In genomic region chr4:74394476-74395136, GRCh38 we compare ENCODE assay signal across 1 cellular context.
TF ChIP-seq lines count a peak whose summit lies in the region.

No MANE protein-coding gene starts in this region.

TF ChIP-seq in K562, 482 proteins besides CTCF, POLR2A, EP300 and RAD21 (continued from another document and continues in another):
- peak; percentile 79 for TF ChIP-seq ARID1B (IDR thresholded peaks at IDR 0.05)
- TF ChIP-seq, protein P1, sequence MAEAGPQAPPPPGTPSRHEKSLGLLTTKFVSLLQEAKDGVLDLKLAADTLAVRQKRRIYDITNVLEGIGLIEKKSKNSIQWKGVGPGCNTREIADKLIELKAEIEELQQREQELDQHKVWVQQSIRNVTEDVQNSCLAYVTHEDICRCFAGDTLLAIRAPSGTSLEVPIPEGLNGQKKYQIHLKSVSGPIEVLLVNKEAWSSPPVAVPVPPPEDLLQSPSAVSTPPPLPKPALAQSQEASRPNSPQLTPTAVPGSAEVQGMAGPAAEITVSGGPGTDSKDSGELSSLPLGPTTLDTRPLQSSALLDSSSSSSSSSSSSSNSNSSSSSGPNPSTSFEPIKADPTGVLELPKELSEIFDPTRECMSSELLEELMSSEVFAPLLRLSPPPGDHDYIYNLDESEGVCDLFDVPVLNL (CRISPR knock-in tag; IDR thresholded peaks at IDR 0.05; ENCODE audit: low read depth): no peak
- TF ChIP-seq ZNF589 (CRISPR knock-in tag; IDR thresholded peaks at IDR 0.05; ENCODE audit: low read depth): no peak; the same call in 1 of the 2 replicates
- TF ChIP-seq SIN3A (IDR thresholded peaks at IDR 0.05; ENCODE audit: borderline replicate concordance in 2 of 2, control insufficient read depth in 1 of 2, low read depth in 2 of 2, low read length in 2 of 2): no peak
- TF ChIP-seq ZNF766 (CRISPR knock-in tag; conservative IDR thresholded peaks at IDR 0.05): peak; percentile 58
- TF ChIP-seq, protein P2, sequence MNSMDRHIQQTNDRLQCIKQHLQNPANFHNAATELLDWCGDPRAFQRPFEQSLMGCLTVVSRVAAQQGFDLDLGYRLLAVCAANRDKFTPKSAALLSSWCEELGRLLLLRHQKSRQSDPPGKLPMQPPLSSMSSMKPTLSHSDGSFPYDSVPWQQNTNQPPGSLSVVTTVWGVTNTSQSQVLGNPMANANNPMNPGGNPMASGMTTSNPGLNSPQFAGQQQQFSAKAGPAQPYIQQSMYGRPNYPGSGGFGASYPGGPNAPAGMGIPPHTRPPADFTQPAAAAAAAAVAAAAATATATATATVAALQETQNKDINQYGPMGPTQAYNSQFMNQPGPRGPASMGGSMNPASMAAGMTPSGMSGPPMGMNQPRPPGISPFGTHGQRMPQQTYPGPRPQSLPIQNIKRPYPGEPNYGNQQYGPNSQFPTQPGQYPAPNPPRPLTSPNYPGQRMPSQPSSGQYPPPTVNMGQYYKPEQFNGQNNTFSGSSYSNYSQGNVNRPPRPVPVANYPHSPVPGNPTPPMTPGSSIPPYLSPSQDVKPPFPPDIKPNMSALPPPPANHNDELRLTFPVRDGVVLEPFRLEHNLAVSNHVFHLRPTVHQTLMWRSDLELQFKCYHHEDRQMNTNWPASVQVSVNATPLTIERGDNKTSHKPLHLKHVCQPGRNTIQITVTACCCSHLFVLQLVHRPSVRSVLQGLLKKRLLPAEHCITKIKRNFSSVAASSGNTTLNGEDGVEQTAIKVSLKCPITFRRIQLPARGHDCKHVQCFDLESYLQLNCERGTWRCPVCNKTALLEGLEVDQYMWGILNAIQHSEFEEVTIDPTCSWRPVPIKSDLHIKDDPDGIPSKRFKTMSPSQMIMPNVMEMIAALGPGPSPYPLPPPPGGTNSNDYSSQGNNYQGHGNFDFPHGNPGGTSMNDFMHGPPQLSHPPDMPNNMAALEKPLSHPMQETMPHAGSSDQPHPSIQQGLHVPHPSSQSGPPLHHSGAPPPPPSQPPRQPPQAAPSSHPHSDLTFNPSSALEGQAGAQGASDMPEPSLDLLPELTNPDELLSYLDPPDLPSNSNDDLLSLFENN (IDR thresholded peaks at IDR 0.05; ENCODE audit: low read depth in 2 of 2, low read length in 2 of 2): no peak
- no peak for TF ChIP-seq FOXK1 (CRISPR knock-in tag; IDR thresholded peaks at IDR 0.05; ENCODE audit: borderline replicate concordance)
- TF ChIP-seq ETV1 (tag; conservative IDR thresholded peaks at IDR 0.05; ENCODE audit: low read depth): peak; percentile 83
- TF ChIP-seq XRCC4 (IDR thresholded peaks at IDR 0.05; ENCODE audit: extremely low read depth, insufficient read depth, insufficient read length): no peak
- TF ChIP-seq FUS (optimal IDR thresholded peaks at IDR 0.05; ENCODE audit: low read depth, low read length): no peak
- no peak for TF ChIP-seq CHD1 (IDR thresholded peaks at IDR 0.05; ENCODE audit: low read length)
- TF ChIP-seq ZNF134 (CRISPR knock-in tag; conservative IDR thresholded peaks at IDR 0.05): no peak
- no peak for TF ChIP-seq ZNF695 (CRISPR knock-in tag; IDR thresholded peaks at IDR 0.05)
- no peak for TF ChIP-seq ID3 (CRISPR knock-in tag; IDR thresholded peaks at IDR 0.05)
- 0 out of 2 replicates have a peak, but pooled peaks have one; percentile 54 for TF ChIP-seq ID3 (tag; IDR thresholded peaks at IDR 0.05)
- TF ChIP-seq, protein P3, sequence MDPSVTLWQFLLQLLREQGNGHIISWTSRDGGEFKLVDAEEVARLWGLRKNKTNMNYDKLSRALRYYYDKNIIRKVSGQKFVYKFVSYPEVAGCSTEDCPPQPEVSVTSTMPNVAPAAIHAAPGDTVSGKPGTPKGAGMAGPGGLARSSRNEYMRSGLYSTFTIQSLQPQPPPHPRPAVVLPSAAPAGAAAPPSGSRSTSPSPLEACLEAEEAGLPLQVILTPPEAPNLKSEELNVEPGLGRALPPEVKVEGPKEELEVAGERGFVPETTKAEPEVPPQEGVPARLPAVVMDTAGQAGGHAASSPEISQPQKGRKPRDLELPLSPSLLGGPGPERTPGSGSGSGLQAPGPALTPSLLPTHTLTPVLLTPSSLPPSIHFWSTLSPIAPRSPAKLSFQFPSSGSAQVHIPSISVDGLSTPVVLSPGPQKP (CRISPR knock-in tag; IDR thresholded peaks at IDR 0.05): no peak
- TF ChIP-seq POU5F1 (IDR thresholded peaks at IDR 0.05; ENCODE audit: borderline replicate concordance, low read depth, low read length, partially characterized antibody): no peak
- TF ChIP-seq, protein P4, sequence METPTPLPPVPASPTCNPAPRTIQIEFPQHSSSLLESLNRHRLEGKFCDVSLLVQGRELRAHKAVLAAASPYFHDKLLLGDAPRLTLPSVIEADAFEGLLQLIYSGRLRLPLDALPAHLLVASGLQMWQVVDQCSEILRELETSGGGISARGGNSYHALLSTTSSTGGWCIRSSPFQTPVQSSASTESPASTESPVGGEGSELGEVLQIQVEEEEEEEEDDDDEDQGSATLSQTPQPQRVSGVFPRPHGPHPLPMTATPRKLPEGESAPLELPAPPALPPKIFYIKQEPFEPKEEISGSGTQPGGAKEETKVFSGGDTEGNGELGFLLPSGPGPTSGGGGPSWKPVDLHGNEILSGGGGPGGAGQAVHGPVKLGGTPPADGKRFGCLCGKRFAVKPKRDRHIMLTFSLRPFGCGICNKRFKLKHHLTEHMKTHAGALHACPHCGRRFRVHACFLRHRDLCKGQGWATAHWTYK (CRISPR knock-in tag; IDR thresholded peaks at IDR 0.05): no peak
- TF ChIP-seq PHB (CRISPR knock-in tag; IDR thresholded peaks at IDR 0.05): no peak
- no peak for TF ChIP-seq ARID2 (IDR thresholded peaks at IDR 0.05)
- TF ChIP-seq PHF20 (IDR thresholded peaks at IDR 0.05; ENCODE audit: partially characterized antibody): no peak
- no peak for TF ChIP-seq EZH2 (IDR thresholded peaks at IDR 0.05; ENCODE audit: borderline replicate concordance, low read depth, low read length)
- no peak for TF ChIP-seq PRPF4 (IDR thresholded peaks at IDR 0.05; ENCODE audit: insufficient read depth, low read depth, low read length, poor library complexity, severe bottlenecking)
- TF ChIP-seq IRF9 (tag; IDR thresholded peaks at IDR 0.05): no peak
- TF ChIP-seq TEAD2 (tag; IDR thresholded peaks at IDR 0.05): no peak
- no peak for TF ChIP-seq SNIP1 (IDR thresholded peaks at IDR 0.05; ENCODE audit: low read depth)
- no peak for TF ChIP-seq NR2C1 (IDR thresholded peaks at IDR 0.05)
- TF ChIP-seq NR2C1 (tag; IDR thresholded peaks at IDR 0.05): peak; percentile 38; the same call in 1 of the 2 replicates
- TF ChIP-seq DLX4 (CRISPR knock-in tag; IDR thresholded peaks at IDR 0.05): no peak
- TF ChIP-seq ZNF444 (CRISPR knock-in tag; IDR thresholded peaks at IDR 0.05): no peak
- TF ChIP-seq GATAD2A (IDR thresholded peaks at IDR 0.05): peak; percentile 39; the same call in 1 of the 2 replicates
- TF ChIP-seq TFE3 (CRISPR knock-in tag; IDR thresholded peaks at IDR 0.05): no peak
- no peak for TF ChIP-seq HOXB6 (CRISPR knock-in tag; IDR thresholded peaks at IDR 0.05; ENCODE audit: borderline replicate concordance)
- TF ChIP-seq CTBP1 (IDR thresholded peaks at IDR 0.05; ENCODE audit: borderline replicate concordance): peak; percentile 80
- TF ChIP-seq RB1 (IDR thresholded peaks at IDR 0.05; ENCODE audit: low read depth): no peak
- TF ChIP-seq, protein P5, sequence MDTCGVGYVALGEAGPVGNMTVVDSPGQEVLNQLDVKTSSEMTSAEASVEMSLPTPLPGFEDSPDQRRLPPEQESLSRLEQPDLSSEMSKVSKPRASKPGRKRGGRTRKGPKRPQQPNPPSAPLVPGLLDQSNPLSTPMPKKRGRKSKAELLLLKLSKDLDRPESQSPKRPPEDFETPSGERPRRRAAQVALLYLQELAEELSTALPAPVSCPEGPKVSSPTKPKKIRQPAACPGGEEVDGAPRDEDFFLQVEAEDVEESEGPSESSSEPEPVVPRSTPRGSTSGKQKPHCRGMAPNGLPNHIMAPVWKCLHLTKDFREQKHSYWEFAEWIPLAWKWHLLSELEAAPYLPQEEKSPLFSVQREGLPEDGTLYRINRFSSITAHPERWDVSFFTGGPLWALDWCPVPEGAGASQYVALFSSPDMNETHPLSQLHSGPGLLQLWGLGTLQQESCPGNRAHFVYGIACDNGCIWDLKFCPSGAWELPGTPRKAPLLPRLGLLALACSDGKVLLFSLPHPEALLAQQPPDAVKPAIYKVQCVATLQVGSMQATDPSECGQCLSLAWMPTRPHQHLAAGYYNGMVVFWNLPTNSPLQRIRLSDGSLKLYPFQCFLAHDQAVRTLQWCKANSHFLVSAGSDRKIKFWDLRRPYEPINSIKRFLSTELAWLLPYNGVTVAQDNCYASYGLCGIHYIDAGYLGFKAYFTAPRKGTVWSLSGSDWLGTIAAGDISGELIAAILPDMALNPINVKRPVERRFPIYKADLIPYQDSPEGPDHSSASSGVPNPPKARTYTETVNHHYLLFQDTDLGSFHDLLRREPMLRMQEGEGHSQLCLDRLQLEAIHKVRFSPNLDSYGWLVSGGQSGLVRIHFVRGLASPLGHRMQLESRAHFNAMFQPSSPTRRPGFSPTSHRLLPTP (IDR thresholded peaks at IDR 0.05; ENCODE audit: borderline replicate concordance, extremely low read depth, insufficient read length): no peak
- TF ChIP-seq ZNF282 (CRISPR knock-in tag; IDR thresholded peaks at IDR 0.05): no peak
- TF ChIP-seq, protein P6, sequence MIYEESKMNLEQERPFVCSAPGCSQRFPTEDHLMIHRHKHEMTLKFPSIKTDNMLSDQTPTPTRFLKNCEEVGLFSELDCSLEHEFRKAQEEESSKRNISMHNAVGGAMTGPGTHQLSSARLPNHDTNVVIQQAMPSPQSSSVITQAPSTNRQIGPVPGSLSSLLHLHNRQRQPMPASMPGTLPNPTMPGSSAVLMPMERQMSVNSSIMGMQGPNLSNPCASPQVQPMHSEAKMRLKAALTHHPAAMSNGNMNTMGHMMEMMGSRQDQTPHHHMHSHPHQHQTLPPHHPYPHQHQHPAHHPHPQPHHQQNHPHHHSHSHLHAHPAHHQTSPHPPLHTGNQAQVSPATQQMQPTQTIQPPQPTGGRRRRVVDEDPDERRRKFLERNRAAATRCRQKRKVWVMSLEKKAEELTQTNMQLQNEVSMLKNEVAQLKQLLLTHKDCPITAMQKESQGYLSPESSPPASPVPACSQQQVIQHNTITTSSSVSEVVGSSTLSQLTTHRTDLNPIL (CRISPR knock-in tag; IDR thresholded peaks at IDR 0.05): no peak
- TF ChIP-seq, protein P7, sequence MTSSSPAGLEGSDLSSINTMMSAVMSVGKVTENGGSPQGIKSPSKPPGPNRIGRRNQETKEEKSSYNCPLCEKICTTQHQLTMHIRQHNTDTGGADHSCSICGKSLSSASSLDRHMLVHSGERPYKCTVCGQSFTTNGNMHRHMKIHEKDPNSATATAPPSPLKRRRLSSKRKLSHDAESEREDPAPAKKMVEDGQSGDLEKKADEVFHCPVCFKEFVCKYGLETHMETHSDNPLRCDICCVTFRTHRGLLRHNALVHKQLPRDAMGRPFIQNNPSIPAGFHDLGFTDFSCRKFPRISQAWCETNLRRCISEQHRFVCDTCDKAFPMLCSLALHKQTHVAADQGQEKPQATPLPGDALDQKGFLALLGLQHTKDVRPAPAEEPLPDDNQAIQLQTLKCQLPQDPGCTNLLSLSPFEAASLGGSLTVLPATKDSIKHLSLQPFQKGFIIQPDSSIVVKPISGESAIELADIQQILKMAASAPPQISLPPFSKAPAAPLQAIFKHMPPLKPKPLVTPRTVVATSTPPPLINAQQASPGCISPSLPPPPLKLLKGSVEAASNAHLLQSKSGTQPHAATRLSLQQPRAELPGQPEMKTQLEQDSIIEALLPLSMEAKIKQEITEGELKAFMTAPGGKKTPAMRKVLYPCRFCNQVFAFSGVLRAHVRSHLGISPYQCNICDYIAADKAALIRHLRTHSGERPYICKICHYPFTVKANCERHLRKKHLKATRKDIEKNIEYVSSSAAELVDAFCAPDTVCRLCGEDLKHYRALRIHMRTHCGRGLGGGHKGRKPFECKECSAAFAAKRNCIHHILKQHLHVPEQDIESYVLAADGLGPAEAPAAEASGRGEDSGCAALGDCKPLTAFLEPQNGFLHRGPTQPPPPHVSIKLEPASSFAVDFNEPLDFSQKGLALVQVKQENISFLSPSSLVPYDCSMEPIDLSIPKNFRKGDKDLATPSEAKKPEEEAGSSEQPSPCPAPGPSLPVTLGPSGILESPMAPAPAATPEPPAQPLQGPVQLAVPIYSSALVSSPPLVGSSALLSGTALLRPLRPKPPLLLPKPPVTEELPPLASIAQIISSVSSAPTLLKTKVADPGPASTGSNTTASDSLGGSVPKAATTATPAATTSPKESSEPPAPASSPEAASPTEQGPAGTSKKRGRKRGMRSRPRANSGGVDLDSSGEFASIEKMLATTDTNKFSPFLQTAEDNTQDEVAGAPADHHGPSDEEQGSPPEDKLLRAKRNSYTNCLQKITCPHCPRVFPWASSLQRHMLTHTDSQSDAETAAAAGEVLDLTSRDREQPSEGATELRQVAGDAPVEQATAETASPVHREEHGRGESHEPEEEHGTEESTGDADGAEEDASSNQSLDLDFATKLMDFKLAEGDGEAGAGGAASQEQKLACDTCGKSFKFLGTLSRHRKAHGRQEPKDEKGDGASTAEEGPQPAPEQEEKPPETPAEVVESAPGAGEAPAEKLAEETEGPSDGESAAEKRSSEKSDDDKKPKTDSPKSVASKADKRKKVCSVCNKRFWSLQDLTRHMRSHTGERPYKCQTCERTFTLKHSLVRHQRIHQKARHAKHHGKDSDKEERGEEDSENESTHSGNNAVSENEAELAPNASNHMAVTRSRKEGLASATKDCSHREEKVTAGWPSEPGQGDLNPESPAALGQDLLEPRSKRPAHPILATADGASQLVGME (CRISPR knock-in tag; IDR thresholded peaks at IDR 0.05): no peak
